Comparison of ENCODE assay signal across 21 cellular contexts in the genomic region with DNA sequence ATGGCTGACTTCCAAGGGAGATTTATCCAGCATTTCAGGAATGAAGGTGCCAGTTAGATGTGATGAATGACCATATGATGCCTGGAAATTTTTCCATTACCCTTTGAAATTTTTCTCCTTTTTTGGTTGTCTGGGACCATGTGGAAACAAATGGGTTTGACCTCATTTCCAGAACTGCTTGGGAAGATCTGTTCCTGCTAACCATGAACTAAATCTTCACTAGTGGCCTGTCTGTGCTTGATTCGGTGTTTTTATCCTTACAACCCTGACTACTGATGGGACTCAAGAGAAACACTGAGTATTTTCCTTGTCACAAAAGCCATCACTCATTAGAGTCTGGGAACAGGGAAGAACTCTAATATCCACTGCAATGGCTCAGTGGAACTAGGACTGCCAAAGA.
A peak's percentile ranks its signal among the peaks of the same experiment; 100 is the strongest.
DNase-seq lines count a peak whose midpoint lies in the region; FAIRE-seq and TF ChIP-seq lines count a peak whose summit lies in the region.
"Had no signal": no experiment of that assay in that cellular context is flagged by ENCODE, and none has a peak within 500 bp of the region (broad histone marks: within the 10 kb centered on the region; RNA-seq: fewer than 3 reads in every experiment).

No MANE protein-coding gene starts in this region.

- H3K27me3 ChIP-seq in left ventricle myocardium inferior (ENCODE audit: low read depth): no peaks in the 10 kb centered on the region

- H3K4me3 ChIP-seq in choroid plexus epithelial cell (ENCODE audit: low read depth, low read length) (no peak overlapping the region), left ventricle myocardium inferior (no peak overlapping the region)

- H3K36me3 ChIP-seq in left ventricle myocardium inferior: no peaks in the 10 kb centered on the region

- no peak for TF ChIP-seq POLR2A in GM12892 (IDR thresholded peaks at IDR 0.05; ENCODE audit: low read depth, low read length)

- TF ChIP-seq CTCF in choroid plexus epithelial cell (conservative IDR thresholded peaks at IDR 0.05; ENCODE audit: low read depth, low read length) (no peak), left ventricle myocardium inferior (IDR thresholded peaks at IDR 0.05; ENCODE audit: borderline replicate concordance) (no peak)

- FAIRE-seq in GM12892 (lab: Jason Lieb, UNC): peak; percentile 57
- FAIRE-seq: islet of Langerhans, small intestine had no signal

- DNase-seq in GM12892 (ENCODE audit: insufficient read length): no peak
- DNase-seq in choroid plexus epithelial cell (ENCODE audit: low read depth): peak; percentile 26
- peak; percentile 53 for DNase-seq in left kidney (ENCODE audit: low read depth, low spot score)
- DNase-seq in superior temporal gyrus (ENCODE audit: extremely low spot score): peak; percentile 27
- DNase-seq in SW 1271 (lab: John Stamatoyannopoulos, UW): no peak
- DNase-seq in D341Med (ENCODE audit: low spot score): no peak
- no peak for DNase-seq in left ventricle myocardium inferior
- no peak for DNase-seq in posterior vena cava (ENCODE audit: low spot score)
- DNase-seq: activated CD4-positive, alpha-beta T cell treated with anti-CD3 and anti-CD28 coated beads, Interleukin-2, amount 10 ng/mL, durations not matched to agents 7 days and 5 days; activated CD8-positive, alpha-beta memory T cell treated with anti-CD3 and anti-CD28 coated beads, Interleukin-2, amount 50 U/mL, for 4 hours; activated naive CD8-positive, alpha-beta T cell treated with anti-CD3 and anti-CD28 coated beads, Interleukin-2, amount 50 U/mL, for 24 hours; central memory CD4-positive, alpha-beta T cell; endodermal cell; NCI-H1048; NCI-H1930; NCI-H446 treated with DMSO at 0.1 percent for 48 hours; RPMI8226; small intestine; stimulated activated CD4-positive, alpha-beta T cell treated with anti-CD3 and anti-CD28 coated beads, Interleukin-4, amount 100 ng/mL, for 24 hours had no signal

- H3K9me3 ChIP-seq in left ventricle myocardium inferior (replicated peaks): no peaks in the 10 kb centered on the region

- no peak overlapping the region for H3K27ac ChIP-seq in left ventricle myocardium inferior (replicated peaks)
- H3K27ac ChIP-seq: KMS-11 had no signal

- intact Hi-C loops in left ventricle myocardium inferior (cut with micrococcal nuclease): no loop called here
- intact Hi-C loops in posterior vena cava (cut with DNase I): no loop called here

- peaks cover 11% of the 10 kb centered on the region for H3K4me1 ChIP-seq in left ventricle myocardium inferior

Comparison
In these comparisons a context has a peak if more than half of its experiments do, and no peak if none do; other contexts are left out.
1. DNase-seq: peak in choroid plexus epithelial cell (single experiment), left kidney (single experiment) and superior temporal gyrus (single experiment); none in GM12892 (single experiment), SW 1271 (0 of 2), D341Med (single experiment), left ventricle myocardium inferior (single experiment) and posterior vena cava (single experiment).